In genomic region chr17:51164911-51165679, GRCh38 we compare ENCODE assay signal across 7 cellular contexts. TPM values are rescaled to one million over a fixed set of nuclear protein-coding genes. Genes with fewer than 3 reads are reported as not detected.
DNase-seq lines count a peak whose midpoint lies in the region; ATAC-seq and TF ChIP-seq lines count a peak whose summit lies in the region.

No MANE protein-coding gene starts in this region.

- no peaks in the 10 kb centered on the region for H3K9me3 Mint-ChIP-seq in natural killer cell

- H3K36me3 Mint-ChIP-seq in natural killer cell: no peaks in the 10 kb centered on the region

- H3K27me3 Mint-ChIP-seq in natural killer cell (ENCODE audit: low read depth in 2 of 2): no peaks in the 10 kb centered on the region

- no peak for DNase-seq in GM12865 (ENCODE audit: low read depth)
- peak; percentile 14 for DNase-seq in NCI-H526 treated with DMSO at 0.1 percent for 48 hours (lab: John Stamatoyannopoulos, UW)
- no peak for DNase-seq in choroid plexus epithelial cell (ENCODE audit: low read depth)
- no peak for DNase-seq in natural killer cell
- DNase-seq in NCI-H187 treated with DMSO at 0.1 percent for 48 hours (lab: John Stamatoyannopoulos, UW): no peak

- peak overlapping the region; percentile 82 to 93 for H3K27ac Mint-ChIP-seq in natural killer cell

- H3K4me3 Mint-ChIP-seq in natural killer cell: peak overlapping the region; percentile 90

- TF ChIP-seq CTCF in GM12865 (IDR thresholded peaks at IDR 0.05; ENCODE audit: insufficient read depth, low read depth, low read length, missing control alignments) (no peak), choroid plexus epithelial cell (conservative IDR thresholded peaks at IDR 0.05; ENCODE audit: low read depth, low read length) (no peak), natural killer cell (IDR thresholded peaks at IDR 0.05) (no peak)

- H3K4me3 ChIP-seq in GM12865 (ENCODE audit: low read depth, low read length): peak overlapping the region; percentile 99
- peak overlapping the region; percentile 93 for H3K4me3 ChIP-seq in choroid plexus epithelial cell (ENCODE audit: low read depth, low read length)

- ATAC-seq in natural killer cell: no peak
- ATAC-seq in GM21619 (IDR thresholded peaks at IDR 0.05; ENCODE audit: unreplicated experiment): no peak
- ATAC-seq in GM18861 (IDR thresholded peaks at IDR 0.05; ENCODE audit: unreplicated experiment): no peak

- peaks cover 10 to 25% of the 10 kb centered on the region in 2 donors for H3K4me1 Mint-ChIP-seq in natural killer cell

- intact Hi-C loops in natural killer cell (cut with micrococcal nuclease): loop anchor here (5.0 kb wide), 1 partner anchor 298 kb away; the partner anchor contains the start of gene TOB1

RNA-seq across cellular contexts. Expression of gene NME2, which starts 1.1 kb away (rescaled TPM):
- total RNA-seq in natural killer cell: 100 to 1,000 TPM; 100 to 109 (median 101) TPM

RNA-seq across cellular contexts. Expression of gene NME1, which starts 11.7 kb away (rescaled TPM):
- 10 to 100 TPM; 14.7 to 17.8 (median 15.0) TPM for total RNA-seq in natural killer cell

RNA-seq across cellular contexts. Expression of gene SPAG9, which starts 44.4 kb away (rescaled TPM):
- 10 to 100 TPM; 78.1 to 91.7 (median 90.3) TPM for total RNA-seq in natural killer cell
